In genomic region chr9:84701801-84702200, GRCh38 we compare ENCODE assay signal across 11 cellular contexts. TPM values are rescaled to one million over a fixed set of nuclear protein-coding genes. Genes with fewer than 3 reads are reported as not detected.
DNase-seq lines count a peak whose midpoint lies in the region; ATAC-seq and TF ChIP-seq lines count a peak whose summit lies in the region.
"Had no signal": no experiment of that assay in that cellular context is flagged by ENCODE, and none has a peak within 500 bp of the region (broad histone marks: within the 10 kb centered on the region; RNA-seq: fewer than 3 reads in every experiment).

No MANE protein-coding gene starts in this region.

- no peak for TF ChIP-seq POLR2A in Peyer's patch (IDR thresholded peaks at IDR 0.05)

- H3K36me3 ChIP-seq in Peyer's patch = no peaks in the 10 kb centered on the region

- no peaks in the 10 kb centered on the region for H3K4me1 ChIP-seq in Peyer's patch

- TF ChIP-seq CTCF in Peyer's patch (IDR thresholded peaks at IDR 0.05) = no peak

- H3K4me3 ChIP-seq in Peyer's patch = no peak overlapping the region

- H3K27ac ChIP-seq in layer of hippocampus (ENCODE audit: low read depth, low read length) (peak overlapping the region; percentile 59), Peyer's patch (no peak overlapping the region)

- ATAC-seq in GM18873 (IDR thresholded peaks at IDR 0.05; ENCODE audit: low FRiP score, unreplicated experiment) = peak; percentile 66
- ATAC-seq in GM21723 (IDR thresholded peaks at IDR 0.05; ENCODE audit: unreplicated experiment) = peak; percentile 91
- ATAC-seq in HG03196 (IDR thresholded peaks at IDR 0.05; ENCODE audit: unreplicated experiment) = peak; percentile 86

- no peak for DNase-seq in Peyer's patch
- DNase-seq in activated T-cell treated with anti-CD3 and anti-CD28 coated beads, Interleukin-2, amount 50 U/mL, for 1 hour = no peak
- DNase-seq in NCI-H524 (lab: John Stamatoyannopoulos, UW) = no peak
- DNase-seq in NCI-H146 treated with DMSO at 0.1 percent for 48 hours (lab: John Stamatoyannopoulos, UW; ENCODE audit: unreplicated experiment) = no peak
- DNase-seq: endodermal cell, NCI-H1048, OCI-M1 had no signal

- H3K9me3 ChIP-seq in Peyer's patch = no peaks in the 10 kb centered on the region

- no peaks in the 10 kb centered on the region for H3K27me3 ChIP-seq in layer of hippocampus (ENCODE audit: control insufficient read depth, insufficient read depth, low read length)
- no peaks in the 10 kb centered on the region for H3K27me3 ChIP-seq in Peyer's patch

RNA-seq across cellular contexts. Expression of gene NTRK2, which starts 32.3 kb away (rescaled TPM):
- 1 to 10 TPM in 2 of 4 donors, under 1 TPM in 2; 0.35 to 1.7 (median 0.84) TPM for total RNA-seq in Peyer's patch
